8 cellular contexts compared by ENCODE assay signal in genomic region chr1:93878501-93878888, GRCh38. TPM values are rescaled to one million over a fixed set of nuclear protein-coding genes. Genes with fewer than 3 reads are reported as not detected.
DNase-seq lines count a peak whose midpoint lies in the region; ATAC-seq, FAIRE-seq and TF ChIP-seq lines count a peak whose summit lies in the region.

No MANE protein-coding gene starts in this region.

- H3K27ac ChIP-seq in GM23248, result peak overlapping the region; percentile 85
- H3K27ac ChIP-seq in H1 (ENCODE audit: low read depth, low read length), result peak overlapping the region; percentile 86
- peak overlapping the region; percentile 86 to 89 for H3K27ac ChIP-seq in mucosa of rectum (ENCODE audit: low read depth in 2 of 2, low read length in 2 of 2)

- peaks cover 6% of the 10 kb centered on the region for H3K79me1 ChIP-seq in H1 (ENCODE audit: low read depth, low read length)

- no peak overlapping the region for H2BK120ac ChIP-seq in H1 (replicated peaks; ENCODE audit: low read depth, low read length)

- no peaks in the 10 kb centered on the region for H3K4me1 ChIP-seq in ES-I3 (ENCODE audit: insufficient read depth, low read length)
- peaks cover 27% of the 10 kb centered on the region for H3K4me1 ChIP-seq in GM23248 (ENCODE audit: insufficient read depth)
- H3K4me1 ChIP-seq in H1 (replicated peaks in 1 of 4; ENCODE audit: control insufficient read depth in 3 of 4, insufficient read depth in 4 of 4, low read length in 3 of 4), result peaks cover 0 to 2% (median 0%) of the 10 kb centered on the region in 4 experiments; a peak in 5 of 7 replicates
- H3K4me1 ChIP-seq in mucosa of rectum (ENCODE audit: control insufficient read depth in 2 of 2, insufficient read depth in 2 of 2, low read length in 2 of 2), result peaks cover 10 to 11% of the 10 kb centered on the region in 2 donors

- POLR2A ChIA-PET in activated CD8-positive, alpha-beta T cell treated with anti-CD3 and anti-CD28 coated beads, Interleukin-2, amount 10 ng/mL, durations not matched to agents 7 days and 5 days (lab: Charles Lee), result interaction anchor here (0.6 to 1.6 kb wide), 6 partner anchors 9 to 533 kb away, joined by 3 to 14 read pairs (median 7); partner anchors contain the start of genes DR1 and GCLM
- POLR2A ChIA-PET in H1 (lab: Charles Lee; ENCODE audit: partially characterized antibody), result interaction anchor here (0.8 to 2.9 kb wide), 11 partner anchors 10 to 249 kb away, joined by 4 to 21 read pairs (median 7); partner anchors contain the start of gene GCLM

- peaks cover 26% of the 10 kb centered on the region for H3K4me1 Mint-ChIP-seq in activated CD8-positive, alpha-beta T cell treated with anti-CD3 and anti-CD28 coated beads, Interleukin-2, amount 10 ng/mL, durations not matched to agents 7 days and 5 days (ENCODE audit: low read depth)

- H3K18ac ChIP-seq in H1 (ENCODE audit: extremely low read depth, low read length), result peak overlapping the region; percentile 79; the same call in 1 of the 2 replicates

- WGBS in GM23248 (ENCODE audit: low coverage in 1 of 2, low lambda C conversion rate in 2 of 2, missing lambda C conversion rate in 2 of 2), 2 experiments, result 3% methylated on average over 20 of the region's 20 CpGs
- 2% methylated on average over 14 of the region's 20 CpGs; no CpG with 5 or more reads in 1 of the 2 experiments for WGBS in H1 (ENCODE audit: extremely low coverage in 1 of 2, insufficient coverage in 1 of 2, insufficient read length in 1 of 2, insufficient replicate concordance in 2 of 2, low coverage in 1 of 2, low lambda C conversion rate in 2 of 2, missing lambda C conversion rate in 1 of 2), 2 experiments

- no peaks in the 10 kb centered on the region for H3K9me2 ChIP-seq in GM23248 (ENCODE audit: insufficient read depth)

- H3K23me2 ChIP-seq in H1 (ENCODE audit: low read depth, low read length), result peaks cover 2% of the 10 kb centered on the region; the same call in 1 of the 2 replicates

- TF ChIP-seq RAD21 in H1 (IDR thresholded peaks at IDR 0.05 in 1 of 2, conservative IDR thresholded peaks at IDR 0.05 in 1 of 2; ENCODE audit: low read depth in 2 of 2, low read length in 2 of 2), result no peak

- H4K91ac ChIP-seq in H1 (replicated peaks; ENCODE audit: insufficient read length, low read length), result no peak overlapping the region

- peaks cover 37% of the 10 kb centered on the region for H3K36me3 Mint-ChIP-seq in activated CD8-positive, alpha-beta T cell treated with anti-CD3 and anti-CD28 coated beads, Interleukin-2, amount 10 ng/mL, durations not matched to agents 7 days and 5 days (ENCODE audit: low read depth)

- no peak overlapping the region for H3K23ac ChIP-seq in H1 (ENCODE audit: insufficient read length)

- ATAC-seq in activated CD8-positive, alpha-beta T cell treated with anti-CD3 and anti-CD28 coated beads, Interleukin-2, amount 10 ng/mL, durations not matched to agents 7 days and 5 days, result peak; percentile 68

- no peak overlapping the region for H2AK5ac ChIP-seq in H1 (ENCODE audit: low read depth, low read length)

- no peak for TF ChIP-seq EP300 in H1 (IDR thresholded peaks at IDR 0.05; ENCODE audit: borderline replicate concordance in 1 of 2, low read depth in 2 of 2, low read length in 2 of 2)

- H2BK5ac ChIP-seq in H1 (ENCODE audit: low read depth, low read length), result peak overlapping the region; percentile 82

- peaks cover 66% of the 10 kb centered on the region for H3K79me2 ChIP-seq in GM23248 (ENCODE audit: insufficient read depth)
- peaks cover 20 to 32% of the 10 kb centered on the region in 2 experiments for H3K79me2 ChIP-seq in H1 (ENCODE audit: control insufficient read depth in 1 of 2, insufficient read depth in 2 of 2, low read length in 2 of 2)

- CTCF ChIA-PET in activated CD8-positive, alpha-beta T cell treated with anti-CD3 and anti-CD28 coated beads, Interleukin-2, amount 10 ng/mL, durations not matched to agents 7 days and 5 days (lab: Charles Lee), result interaction anchor here (1.3 to 2.7 kb wide), 4 partner anchors 29 to 250 kb away, joined by 3 to 9 read pairs (median 8); no protein-coding TSS in a partner anchor
- CTCF ChIA-PET in H1 (lab: Charles Lee; ENCODE audit: partially characterized antibody), result interaction anchor here (1.3 to 1.5 kb wide), 2 partner anchors 10 to 102 kb away, joined by 4 to 5 read pairs; no protein-coding TSS in a partner anchor

- TF ChIP-seq CTCF in H1 (IDR thresholded peaks at IDR 0.05; ENCODE audit: control extremely low read depth in 1 of 3, insufficient read depth in 1 of 3, low read depth in 1 of 3, low read length in 3 of 3), result no peak

- no peak overlapping the region for H2BK20ac ChIP-seq in H1 (ENCODE audit: low read length)

- H3K56ac ChIP-seq in H1 (replicated peaks; ENCODE audit: insufficient read length, low read depth, low read length), result peak overlapping the region; percentile 80

- peak overlapping the region; percentile 93 for H3K4me3 Mint-ChIP-seq in activated CD8-positive, alpha-beta T cell treated with anti-CD3 and anti-CD28 coated beads, Interleukin-2, amount 10 ng/mL, durations not matched to agents 7 days and 5 days

- no peaks in the 10 kb centered on the region for H3K9me3 Mint-ChIP-seq in activated CD8-positive, alpha-beta T cell treated with anti-CD3 and anti-CD28 coated beads, Interleukin-2, amount 10 ng/mL, durations not matched to agents 7 days and 5 days (ENCODE audit: insufficient read depth)

- no peak overlapping the region for H3K4ac ChIP-seq in H1 (replicated peaks; ENCODE audit: insufficient read length, low read depth, low read length)

- peak overlapping the region; percentile 99; the same call in 1 of the 2 replicates for H4K8ac ChIP-seq in H1 (ENCODE audit: extremely low read depth, insufficient read depth, low read length)

- DNase-seq in GM23248 (peak; percentile 80), LoVo (ENCODE audit: low spot score) (peak; percentile 69), H1 (ENCODE audit: low read depth in 1 of 2, low spot score in 2 of 2) (no peak), NCI-H1930 (lab: John Stamatoyannopoulos, UW) (no peak)
- peak; percentile 71 for DNase-seq in activated CD8-positive, alpha-beta T cell treated with anti-CD3 and anti-CD28 coated beads, Interleukin-2, amount 10 ng/mL, durations not matched to agents 7 days and 5 days
- peak; percentile 46 for DNase-seq in stimulated activated CD8-positive, alpha-beta memory T cell treated with anti-CD3 and anti-CD28 coated beads, Interleukin-7, amount 100 ng/mL, for 24 hours (ENCODE audit: low read depth)

- H3K27me3 ChIP-seq in GM23248 (replicated peaks; ENCODE audit: insufficient read depth) (no peaks in the 10 kb centered on the region), H1 (replicated peaks in 1 of 4; ENCODE audit: control insufficient read depth in 3 of 4, extremely low read depth in 1 of 4, insufficient read depth in 3 of 4, low read length in 3 of 4) (no peaks in the 10 kb centered on the region), mucosa of rectum (ENCODE audit: control insufficient read depth in 2 of 2, insufficient read depth in 2 of 2, low read length in 2 of 2) (no peaks in the 10 kb centered on the region)

- H3K27me3 Mint-ChIP-seq in activated CD8-positive, alpha-beta T cell treated with anti-CD3 and anti-CD28 coated beads, Interleukin-2, amount 10 ng/mL, durations not matched to agents 7 days and 5 days (ENCODE audit: low read depth), result no peaks in the 10 kb centered on the region

- H3K9me3 ChIP-seq in ES-I3 (ENCODE audit: control insufficient read depth, insufficient read depth, low read length) (no peaks in the 10 kb centered on the region), GM23248 (ENCODE audit: low read depth) (no peaks in the 10 kb centered on the region), H1 (ENCODE audit: insufficient read depth in 2 of 2, low read depth in 1 of 2, low read length in 1 of 2) (no peaks in the 10 kb centered on the region), mucosa of rectum (ENCODE audit: control insufficient read depth in 2 of 2, low read length in 2 of 2) (no peaks in the 10 kb centered on the region)

- H4K20me1 ChIP-seq in GM23248 (ENCODE audit: insufficient read depth), result no peaks in the 10 kb centered on the region
- peaks cover 2 to 7% of the 10 kb centered on the region in 2 experiments for H4K20me1 ChIP-seq in H1 (replicated peaks in 1 of 2; ENCODE audit: control insufficient read depth in 1 of 2, insufficient read depth in 2 of 2, low read length in 2 of 2)

- no peak for FAIRE-seq in H1 (lab: Jason Lieb, UNC)

- in situ Hi-C loops in GM23248 (cut with MboI), result loop anchor here (25.0 kb wide), 1 partner anchor 459 kb away; no protein-coding TSS in a partner anchor

- peak overlapping the region; percentile 96 for H3K9ac ChIP-seq in ES-I3 (ENCODE audit: low read depth, low read length)
- peak overlapping the region; percentile 95 for H3K9ac ChIP-seq in GM23248
- peak overlapping the region; percentile 89 to 100 (median 96) for H3K9ac ChIP-seq in H1 (replicated peaks in 1 of 4; ENCODE audit: extremely low read depth in 1 of 4, low read depth in 3 of 4, low read length in 3 of 4)
- peak overlapping the region; percentile 89 to 95 for H3K9ac ChIP-seq in mucosa of rectum (ENCODE audit: low read depth in 1 of 2, low read length in 2 of 2)

- H3K27ac Mint-ChIP-seq in activated CD8-positive, alpha-beta T cell treated with anti-CD3 and anti-CD28 coated beads, Interleukin-2, amount 10 ng/mL, durations not matched to agents 7 days and 5 days, result peak overlapping the region; percentile 96

- H3K14ac ChIP-seq in H1 (ENCODE audit: insufficient read length), result no peak overlapping the region

- H3K4me3 ChIP-seq in GM23248 (peak overlapping the region; percentile 93), H1 (ENCODE audit: extremely low read depth in 1 of 4, insufficient read depth in 2 of 4, low read depth in 3 of 4, low read length in 4 of 4) (peak overlapping the region; percentile 96 to 99 (median 97)), mucosa of rectum (ENCODE audit: low read length in 2 of 2) (peak overlapping the region; percentile 94 to 99)

- no peak for TF ChIP-seq POLR2A in H1 (IDR thresholded peaks at IDR 0.05; ENCODE audit: control extremely low read depth in 1 of 2, low read depth in 2 of 2, low read length in 2 of 2)

- no peak overlapping the region for H2BK15ac ChIP-seq in H1 (ENCODE audit: low read length)

- no peak overlapping the region for H4K5ac ChIP-seq in H1 (ENCODE audit: insufficient read length, low read depth, low read length)

- H2BK12ac ChIP-seq in H1 (ENCODE audit: low read depth, low read length), result no peak overlapping the region; the same call in 1 of the 2 replicates

- peak overlapping the region; percentile 87 for H3K4me2 ChIP-seq in GM23248 (ENCODE audit: unreplicated experiment)
- H3K4me2 ChIP-seq in H1 (ENCODE audit: insufficient read depth in 1 of 2, low read depth in 2 of 2, low read length in 2 of 2), result peak overlapping the region; percentile 72 to 78

- H2AFZ ChIP-seq in GM23248 (peak overlapping the region; percentile 93), H1 (ENCODE audit: low read length) (0 out of 2 replicates have a peak overlapping the region, but pooled peaks have one; percentile 55)

- peaks cover 25% of the 10 kb centered on the region for H3K36me3 ChIP-seq in ES-I3 (ENCODE audit: insufficient read depth, low read length)
- H3K36me3 ChIP-seq in GM23248 (ENCODE audit: low read depth), result peaks cover 49% of the 10 kb centered on the region
- H3K36me3 ChIP-seq in H1 (ENCODE audit: control insufficient read depth in 2 of 4, insufficient read depth in 4 of 4, low read length in 3 of 4), result peaks cover 7 to 39% (median 29%) of the 10 kb centered on the region in 4 experiments
- H3K36me3 ChIP-seq in mucosa of rectum (ENCODE audit: control insufficient read depth in 2 of 2, insufficient read depth in 2 of 2, low read length in 2 of 2), result peaks cover 26 to 33% of the 10 kb centered on the region in 2 donors

- peaks cover 38% of the 10 kb centered on the region for H3F3A ChIP-seq in GM23248 (ENCODE audit: insufficient read depth)

RNA-seq across cellular contexts. Expression of gene DNTTIP2, which starts 0.5 kb away (rescaled TPM):
- total RNA-seq in GM23248 (2014; rRNA removed; shearing (Covaris generic)), result 31.1 and 35.8 TPM in 2 replicates
- 52.8 and 62.1 TPM in 2 replicates for polyA plus RNA-seq in GM23248 (2016; fragmentation: Nextera tagmentation; extraction: Ambion mirVana)
- total RNA-seq in activated CD8-positive, alpha-beta T cell treated with anti-CD3 and anti-CD28 coated beads, Interleukin-2, amount 10 ng/mL, durations not matched to agents 7 days and 5 days, result 10 to 100 TPM; 67.6 to 72.1 TPM
- total RNA-seq in H1 (2021; fragmentation: NEBNext Ultra II Directional; extraction: Animal tissue kit (Norgen Biotek cat#: 25700)), result 80.4 and 84.2 TPM in 2 replicates
- polyA plus RNA-seq in H1 (2011; rRNA removed), result 3.1 and 6.3 TPM in 2 replicates
- 16.7 TPM for polyA plus RNA-seq in H1 (2011; cell fraction: cytosol; rRNA removed)
- 36.5 TPM for polyA plus RNA-seq in H1 (2011; cell fraction: nucleus; rRNA removed)
- 43.9 to 87.2 TPM (median 51.2 TPM) in 4 replicates for polyA plus RNA-seq in H1 (2012, experiment 1 of 2)
- polyA plus RNA-seq in H1 (2012, experiment 2 of 2), result 3.0 TPM
- 92.4 TPM for polyA plus RNA-seq in H1 (2013, experiment 1 of 2)
- 93.1 TPM for polyA plus RNA-seq in H1 (2013, experiment 2 of 2)
- polyA minus RNA-seq in H1 (2011; rRNA and poly(A)+ RNA removed), result 29.1 and 52.1 TPM in 2 replicates
- 12.0 TPM for polyA minus RNA-seq in H1 (2011; cell fraction: cytosol; rRNA and poly(A)+ RNA removed)
- polyA minus RNA-seq in H1 (2011; cell fraction: nucleus; rRNA and poly(A)+ RNA removed), result 30.2 TPM

RNA-seq across cellular contexts. Expression of gene GCLM, which starts 30.7 kb away (rescaled TPM):
- total RNA-seq in GM23248 (2014; rRNA removed; shearing (Covaris generic)), result 30.6 and 32.7 TPM in 2 replicates
- polyA plus RNA-seq in GM23248 (2016; fragmentation: Nextera tagmentation; extraction: Ambion mirVana), result 66.5 and 69.0 TPM in 2 replicates
- 10 to 100 TPM; 18.8 to 21.7 TPM for total RNA-seq in activated CD8-positive, alpha-beta T cell treated with anti-CD3 and anti-CD28 coated beads, Interleukin-2, amount 10 ng/mL, durations not matched to agents 7 days and 5 days
- 12.8 and 15.0 TPM in 2 replicates for total RNA-seq in H1 (2021; fragmentation: NEBNext Ultra II Directional; extraction: Animal tissue kit (Norgen Biotek cat#: 25700))
- polyA plus RNA-seq in H1 (2011; rRNA removed), result 1.6 and 3.1 TPM in 2 replicates
- 3.1 TPM for polyA plus RNA-seq in H1 (2011; cell fraction: cytosol; rRNA removed)
- 2.5 TPM for polyA plus RNA-seq in H1 (2011; cell fraction: nucleus; rRNA removed)
- polyA plus RNA-seq in H1 (2012, experiment 1 of 2), result 6.7 to 9.0 TPM (median 8.2 TPM) in 4 replicates
- 3.6 TPM for polyA plus RNA-seq in H1 (2012, experiment 2 of 2)
- polyA plus RNA-seq in H1 (2013, experiment 1 of 2), result 6.4 TPM
- polyA plus RNA-seq in H1 (2013, experiment 2 of 2), result 5.7 TPM
- polyA minus RNA-seq in H1 (2011; rRNA and poly(A)+ RNA removed), result 7.8 and 8.8 TPM in 2 replicates
- polyA minus RNA-seq in H1 (2011; cell fraction: cytosol; rRNA and poly(A)+ RNA removed), result 5.9 TPM
- 14.6 TPM for polyA minus RNA-seq in H1 (2011; cell fraction: nucleus; rRNA and poly(A)+ RNA removed)

Comparison
In these comparisons a context has a peak if more than half of its experiments do, and no peak if none do; other contexts are left out.
1. DNase-seq: peak in GM23248 (single experiment), LoVo (single experiment), activated CD8-positive, alpha-beta T cell treated with anti-CD3 and anti-CD28 coated beads, Interleukin-2, amount 10 ng/mL, durations not matched to agents 7 days and 5 days (single experiment) and stimulated activated CD8-positive, alpha-beta memory T cell treated with anti-CD3 and anti-CD28 coated beads, Interleukin-7, amount 100 ng/mL, for 24 hours (single experiment); none in H1 (0 of 2) and NCI-H1930 (0 of 2).
2. Peak in every context shown above with its lines, with median percentiles within 50 percentile points of each other: H3K9ac ChIP-seq, H3K27ac ChIP-seq and H3K4me3 ChIP-seq.